ENCODE assay signal across 1 cellular context in genomic region chr7:40105879-40106473, GRCh38.
TF ChIP-seq lines count a peak whose summit lies in the region.

No MANE protein-coding gene starts in this region.

TF ChIP-seq in H1, 55 proteins besides CTCF, POLR2A, EP300 and RAD21:
- no peak for TF ChIP-seq NRF1 (IDR thresholded peaks at IDR 0.05; ENCODE audit: low read depth, low read length)
- TF ChIP-seq CEBPB (IDR thresholded peaks at IDR 0.05; ENCODE audit: low read depth, low read length): peak; percentile 31; the same call in 1 of the 2 replicates
TF ChIP-seq in H1: peak in this region for 1.
